16 cellular contexts compared by ENCODE assay signal in the genomic region with DNA sequence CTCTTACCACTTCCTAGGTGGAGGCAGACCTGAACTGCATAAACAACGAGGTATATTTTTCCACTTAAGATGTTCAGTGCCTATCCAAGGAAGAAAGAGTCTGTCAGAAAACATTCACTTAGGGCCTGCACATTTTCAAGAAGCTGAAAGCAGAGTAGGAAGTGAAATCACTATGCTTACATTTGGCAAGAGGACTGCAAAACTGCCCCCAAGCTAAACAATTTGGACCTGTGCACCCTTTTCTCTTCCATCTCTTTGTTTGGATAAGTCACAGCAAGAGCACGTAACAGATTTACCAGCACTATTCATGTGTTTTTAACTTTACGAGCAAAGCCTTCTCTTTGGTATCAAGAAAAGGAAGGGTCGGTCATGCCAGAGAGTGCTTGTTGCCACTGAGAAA. TPM values are rescaled to one million over a fixed set of nuclear protein-coding genes. Genes with fewer than 3 reads are reported as not detected.
A peak's percentile ranks its signal among the peaks of the same experiment; 100 is the strongest.
DNase-seq lines count a peak whose midpoint lies in the region; ATAC-seq and TF ChIP-seq lines count a peak whose summit lies in the region.
"Had no signal": no experiment of that assay in that cellular context is flagged by ENCODE, and none has a peak within 500 bp of the region (broad histone marks: within the 10 kb centered on the region; RNA-seq: fewer than 3 reads in every experiment).

No MANE protein-coding gene starts in this region.

- no peaks in the 10 kb centered on the region for H3K27me3 Mint-ChIP-seq in stimulated activated memory B cell treated with anti-CD40 and anti-IgM and Interleukin-4, amounts not matched to agents 10 μg/mL and 1 μg/mL and 100 μg/mL, for 72 hours

- H3K79me2 ChIP-seq in OCI-LY7 (ENCODE audit: insufficient read depth, low read depth, low read length), result no peaks in the 10 kb centered on the region

- intact Hi-C loops in OCI-LY7 (cut with micrococcal nuclease; ENCODE audit: unreplicated experiment) (no loop called here), heart left ventricle (cut with DNase I) (no loop called here), left ventricle myocardium inferior (cut with micrococcal nuclease) (no loop called here)

- H3K36me3 Mint-ChIP-seq in stimulated activated memory B cell treated with anti-CD40 and anti-IgM and Interleukin-4, amounts not matched to agents 10 μg/mL and 1 μg/mL and 100 μg/mL, for 72 hours, result no peaks in the 10 kb centered on the region

- no peak for DNase-seq in OCI-LY7 (ENCODE audit: low spot score)
- DNase-seq in stimulated activated CD4-positive, alpha-beta T cell treated with anti-CD3 and anti-CD28 coated beads, Interleukin-12 subunit alpha, Interleukin-12 subunit beta, amount 100 ng/mL, for 4 hours, result no peak
- DNase-seq in heart left ventricle, result no peak
- DNase-seq in left ventricle myocardium inferior, result no peak
- DNase-seq: Caco-2; KBM-7; ovary; stimulated activated naive CD4-positive, alpha-beta T cell treated with Interleukin-2 at 50 U/mL for 16 hours; WERI-Rb-1 had no signal

- peaks cover 3% of the 10 kb centered on the region for H3K9me3 Mint-ChIP-seq in stimulated activated memory B cell treated with anti-CD40 and anti-IgM and Interleukin-4, amounts not matched to agents 10 μg/mL and 1 μg/mL and 100 μg/mL, for 72 hours
- H3K9me3 Mint-ChIP-seq: activated T-helper 17 cell treated with anti-CD3 and anti-CD28 coated beads, Interleukin-2, amount 50 U/mL, for 72 hours had no signal

- H3K27ac Mint-ChIP-seq in stimulated activated memory B cell treated with anti-CD40 and anti-IgM and Interleukin-4, amounts not matched to agents 10 μg/mL and 1 μg/mL and 100 μg/mL, for 72 hours, result peak overlapping the region; percentile 90
- H3K27ac Mint-ChIP-seq: activated T-helper 17 cell treated with anti-CD3 and anti-CD28 coated beads, Interleukin-2, amount 50 U/mL, for 72 hours had no signal

- BruUV-seq in OCI-LY7 (replicated peaks; lab: Mats Ljungman, UMichigan), result no TSS peak

- H3K27ac ChIP-seq in OCI-LY7 (ENCODE audit: low read depth, low read length, poor library complexity, severe bottlenecking) (peak overlapping the region; percentile 20), heart left ventricle (peak overlapping the region in 1 of 12 donors; percentile 58), left ventricle myocardium inferior (replicated peaks) (no peak overlapping the region)
- H3K27ac ChIP-seq: cardiac muscle cell, epithelial cell of prostate, ovary, WERI-Rb-1 had no signal

- H3K36me3 ChIP-seq in OCI-LY7 (ENCODE audit: insufficient read depth, low read length) (no peaks in the 10 kb centered on the region), heart left ventricle (no peaks in the 10 kb centered on the region), left ventricle myocardium inferior (no peaks in the 10 kb centered on the region)
- H3K36me3 ChIP-seq: cardiac muscle cell, ovary, WERI-Rb-1 had no signal

- peak; percentile 22 for ATAC-seq in GM18868 (IDR thresholded peaks at IDR 0.05; ENCODE audit: unreplicated experiment)
- ATAC-seq in HG02885 (IDR thresholded peaks at IDR 0.05; ENCODE audit: poor library complexity, unreplicated experiment), result peak; percentile 27
- peak; percentile 21 for ATAC-seq in stimulated activated memory B cell treated with anti-CD40 and anti-IgM and Interleukin-4, amounts not matched to agents 10 μg/mL and 1 μg/mL and 100 μg/mL, for 72 hours
- ATAC-seq in heart left ventricle, result no peak

- TF ChIP-seq CTCF in OCI-LY7 (conservative IDR thresholded peaks at IDR 0.05; ENCODE audit: low read length) (no peak), heart left ventricle (IDR thresholded peaks at IDR 0.05) (no peak), left ventricle myocardium inferior (IDR thresholded peaks at IDR 0.05; ENCODE audit: borderline replicate concordance) (no peak)

- H2AFZ ChIP-seq in OCI-LY7 (ENCODE audit: low read length), result peak overlapping the region; percentile 87

- H3K9me2 ChIP-seq in OCI-LY7 (ENCODE audit: insufficient read depth, low read length), result no peaks in the 10 kb centered on the region

- H3K4me3 Mint-ChIP-seq in stimulated activated memory B cell treated with anti-CD40 and anti-IgM and Interleukin-4, amounts not matched to agents 10 μg/mL and 1 μg/mL and 100 μg/mL, for 72 hours, result peak overlapping the region; percentile 66
- H3K4me3 Mint-ChIP-seq: activated T-helper 17 cell treated with anti-CD3 and anti-CD28 coated beads, Interleukin-2, amount 50 U/mL, for 72 hours had no signal

- CTCF ChIA-PET in OCI-LY7 (lab: Charles Lee; ENCODE audit: unreplicated experiment), result no interaction called here

- TF ChIP-seq POLR2A in heart left ventricle (IDR thresholded peaks at IDR 0.05), result no peak

- H3K4me1 Mint-ChIP-seq in stimulated activated memory B cell treated with anti-CD40 and anti-IgM and Interleukin-4, amounts not matched to agents 10 μg/mL and 1 μg/mL and 100 μg/mL, for 72 hours, result peaks cover 70% of the 10 kb centered on the region
- H3K4me1 Mint-ChIP-seq: activated T-helper 17 cell treated with anti-CD3 and anti-CD28 coated beads, Interleukin-2, amount 50 U/mL, for 72 hours had no signal

- WGBS in heart left ventricle, 4 donors, result 66 to 78% (median 73%) methylated on average over 4 of the region's 4 CpGs

- POLR2A ChIA-PET in OCI-LY7 (lab: Charles Lee), result interaction anchor here (0.5 to 0.9 kb wide), 2 partner anchors 11 to 57 kb away, joined by 3 read pairs; no protein-coding TSS in a partner anchor

- H3K4me1 ChIP-seq in OCI-LY7 (ENCODE audit: insufficient read depth, low read length, poor library complexity, severe bottlenecking) (peaks cover 54% of the 10 kb centered on the region), heart left ventricle (no peaks in the 10 kb centered on the region), left ventricle myocardium inferior (no peaks in the 10 kb centered on the region)
- H3K4me1 ChIP-seq: Caco-2 had no signal

- H3K4me3 ChIP-seq in OCI-LY7 (ENCODE audit: low read depth, low read length, poor library complexity, severe bottlenecking) (no peak overlapping the region), heart left ventricle (no peak overlapping the region), left ventricle myocardium inferior (no peak overlapping the region)
- H3K4me3 ChIP-seq: cardiac muscle cell, lung, ovary had no signal

- no peaks in the 10 kb centered on the region for H3K9me3 ChIP-seq in OCI-LY7 (ENCODE audit: low read length)
- H3K9me3 ChIP-seq in heart left ventricle, result no peaks in the 10 kb centered on the region
- no peaks in the 10 kb centered on the region for H3K9me3 ChIP-seq in left ventricle myocardium inferior (replicated peaks)
- H3K9me3 ChIP-seq: Caco-2, ovary had no signal

- H3K27me3 ChIP-seq in heart left ventricle, result peaks cover 0 to 6% (median 0%) of the 10 kb centered on the region in 9 donors
- peaks cover 28% of the 10 kb centered on the region for H3K27me3 ChIP-seq in left ventricle myocardium inferior (ENCODE audit: low read depth)
- H3K27me3 ChIP-seq: ovary had no signal

- no peaks in the 10 kb centered on the region for H4K20me1 ChIP-seq in OCI-LY7 (ENCODE audit: insufficient read depth, low read length)

- peak overlapping the region; percentile 10; the same call in 1 of the 2 replicates for H3K4me2 ChIP-seq in OCI-LY7 (ENCODE audit: low read length)

RNA-seq across cellular contexts. Expression of a gene that starts 13.2 kb away (rescaled TPM):
- total RNA-seq in OCI-LY7 (2014; rRNA removed; shearing (Covaris generic)), result not detected in 2 replicates
- total RNA-seq in OCI-LY7 (2022) (not detected in 2 replicates), heart left ventricle (1 to 10 TPM; 1.6 to 6.4 (median 3.5) TPM), left ventricle myocardium inferior (4.2 TPM)
- 1 to 10 TPM in 1 of 2 donors, under 1 TPM in 1; 0.85 to 4.0 TPM for polyA plus RNA-seq in heart left ventricle

Comparison
In these comparisons a context has a peak if more than half of its experiments do, and no peak if none do; other contexts are left out.
1. ATAC-seq: peak in GM18868 (single experiment), HG02885 (single experiment) and stimulated activated memory B cell treated with anti-CD40 and anti-IgM and Interleukin-4, amounts not matched to agents 10 μg/mL and 1 μg/mL and 100 μg/mL, for 72 hours (single experiment); none in heart left ventricle (0 of 4).